Comparison of ENCODE assay signal across 19 cellular contexts in the genomic region with DNA sequence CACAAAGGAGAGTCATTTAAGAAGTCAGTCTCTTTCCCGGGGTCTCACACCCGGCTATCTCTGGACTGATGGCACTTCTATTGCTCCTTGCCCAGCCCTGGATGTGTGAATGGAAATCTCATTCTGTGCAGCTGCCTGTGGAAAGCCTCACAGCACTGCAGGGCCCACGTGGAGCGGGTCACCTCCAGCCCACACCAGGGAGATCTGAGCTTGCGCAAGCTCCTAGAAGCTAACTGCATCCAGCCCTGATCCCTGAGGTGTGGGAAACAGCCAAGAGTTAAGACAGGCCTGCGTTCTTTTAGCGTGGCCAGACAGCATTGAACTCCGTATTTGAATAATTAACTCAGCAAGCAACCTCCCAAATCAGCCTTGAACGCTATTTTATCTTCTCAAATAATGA.
DNase-seq lines count a peak whose midpoint lies in the region; ATAC-seq and TF ChIP-seq lines count a peak whose summit lies in the region.
"Had no signal": no experiment of that assay in that cellular context is flagged by ENCODE, and none has a peak within 500 bp of the region (broad histone marks: within the 10 kb centered on the region; RNA-seq: fewer than 3 reads in every experiment).

No MANE protein-coding gene starts in this region.

- 50% methylated on average over 9 of the region's 9 CpGs for WGBS in mesenchymal stem cell
- WGBS in upper lobe of left lung, 2 donors = 49 to 68% methylated on average over 9 of the region's 9 CpGs

- no peaks in the 10 kb centered on the region for H3K9me3 Mint-ChIP-seq in activated CD4-positive, alpha-beta memory T cell treated with anti-CD3 and anti-CD28 coated beads, Interleukin-2, amount 10 ng/mL, durations not matched to agents 7 days and 5 days
- H3K9me3 Mint-ChIP-seq: dendritic cell treated with granulocyte-macrophage colony-stimulating factor and Interleukin-4, amounts not matched to agents 40 ng/mL and 50 ng/mL, for 4 days; memory B cell; nephron; T-cell had no signal

- H2AFZ ChIP-seq in mesenchymal stem cell (ENCODE audit: low read depth, low read length) = peak overlapping the region; percentile 51

- H3K9ac ChIP-seq in adipocyte (ENCODE audit: low read length) (no peak overlapping the region), mesenchymal stem cell (ENCODE audit: low read length) (peak overlapping the region; percentile 44)

- H3K4me1 ChIP-seq in adipocyte (ENCODE audit: control insufficient read depth, insufficient read depth, low read length) = peaks cover 16% of the 10 kb centered on the region
- H3K4me1 ChIP-seq in mesenchymal stem cell (ENCODE audit: control insufficient read depth, insufficient read depth, low read depth, low read length) = no peaks in the 10 kb centered on the region
- H3K4me1 ChIP-seq in upper lobe of left lung = no peaks in the 10 kb centered on the region

- no peak for TF ChIP-seq EP300 in upper lobe of left lung (IDR thresholded peaks at IDR 0.05)

- no peak overlapping the region for H2AK5ac ChIP-seq in mesenchymal stem cell (ENCODE audit: low read length, severe bottlenecking)

- no peak overlapping the region for H4K91ac ChIP-seq in mesenchymal stem cell (ENCODE audit: low read length)

- ATAC-seq in upper lobe of left lung (ENCODE audit: low FRiP score in 2 of 2) = peak; percentile 67 to 78
- no peak for ATAC-seq in HG02852 (IDR thresholded peaks at IDR 0.05; ENCODE audit: unreplicated experiment)
- ATAC-seq: T-cell had no signal

- no peak overlapping the region for H4K8ac ChIP-seq in mesenchymal stem cell (ENCODE audit: low read length)

- no peak overlapping the region for H3K27ac Mint-ChIP-seq in activated CD4-positive, alpha-beta memory T cell treated with anti-CD3 and anti-CD28 coated beads, Interleukin-2, amount 10 ng/mL, durations not matched to agents 7 days and 5 days
- H3K27ac Mint-ChIP-seq: dendritic cell treated with granulocyte-macrophage colony-stimulating factor and Interleukin-4, amounts not matched to agents 40 ng/mL and 50 ng/mL, for 4 days; memory B cell; T-cell had no signal

- H2BK12ac ChIP-seq in mesenchymal stem cell (ENCODE audit: low read length in 2 of 2) = no peak overlapping the region

- no peak overlapping the region for H2BK5ac ChIP-seq in mesenchymal stem cell (ENCODE audit: low read depth, low read length, poor library complexity, severe bottlenecking)

- no peak overlapping the region for H3K4me3 Mint-ChIP-seq in activated CD4-positive, alpha-beta memory T cell treated with anti-CD3 and anti-CD28 coated beads, Interleukin-2, amount 10 ng/mL, durations not matched to agents 7 days and 5 days
- H3K4me3 Mint-ChIP-seq: dendritic cell treated with granulocyte-macrophage colony-stimulating factor and Interleukin-4, amounts not matched to agents 40 ng/mL and 50 ng/mL, for 4 days; memory B cell; nephron; T-cell had no signal

- H3K4me3 ChIP-seq in adipocyte (ENCODE audit: low read length) = no peak overlapping the region
- no peak overlapping the region for H3K4me3 ChIP-seq in fibroblast of pulmonary artery (replicated peaks; ENCODE audit: low read depth, low read length)
- no peak overlapping the region for H3K4me3 ChIP-seq in mesenchymal stem cell (ENCODE audit: insufficient read depth in 1 of 2, low read depth in 1 of 2, low read length in 2 of 2)
- H3K4me3 ChIP-seq in upper lobe of left lung = no peak overlapping the region

- TF ChIP-seq CTCF in fibroblast of pulmonary artery (IDR thresholded peaks at IDR 0.05; ENCODE audit: low read length, missing control alignments) (no peak), upper lobe of left lung (IDR thresholded peaks at IDR 0.05) (no peak)

- peaks cover 11% of the 10 kb centered on the region for H3K4me1 Mint-ChIP-seq in activated CD4-positive, alpha-beta memory T cell treated with anti-CD3 and anti-CD28 coated beads, Interleukin-2, amount 10 ng/mL, durations not matched to agents 7 days and 5 days
- H3K4me1 Mint-ChIP-seq: memory B cell, T-cell had no signal

- no peak for TF ChIP-seq POLR2A in upper lobe of left lung (IDR thresholded peaks at IDR 0.05)

- H3K27me3 Mint-ChIP-seq in activated CD4-positive, alpha-beta memory T cell treated with anti-CD3 and anti-CD28 coated beads, Interleukin-2, amount 10 ng/mL, durations not matched to agents 7 days and 5 days = peaks cover 13% of the 10 kb centered on the region

- CTCF ChIA-PET in activated CD4-positive, alpha-beta memory T cell treated with anti-CD3 and anti-CD28 coated beads, Interleukin-2, amount 10 ng/mL, durations not matched to agents 7 days and 5 days (lab: Charles Lee) = no interaction called here

- no peaks in the 10 kb centered on the region for H3K79me1 ChIP-seq in mesenchymal stem cell (replicated peaks; ENCODE audit: low read length, poor library complexity, severe bottlenecking)

- H2BK120ac ChIP-seq in mesenchymal stem cell (ENCODE audit: low read depth, low read length) = no peak overlapping the region

- H3K36me3 Mint-ChIP-seq in activated CD4-positive, alpha-beta memory T cell treated with anti-CD3 and anti-CD28 coated beads, Interleukin-2, amount 10 ng/mL, durations not matched to agents 7 days and 5 days (ENCODE audit: low read depth) = no peaks in the 10 kb centered on the region
- H3K36me3 Mint-ChIP-seq: memory B cell, T-cell had no signal

- no peaks in the 10 kb centered on the region for H3K9me3 ChIP-seq in adipocyte (ENCODE audit: control insufficient read depth, low read length)
- H3K9me3 ChIP-seq in mesenchymal stem cell (ENCODE audit: control insufficient read depth, low read length) = no peaks in the 10 kb centered on the region
- H3K9me3 ChIP-seq in upper lobe of left lung = no peaks in the 10 kb centered on the region

- H3K4ac ChIP-seq in mesenchymal stem cell (ENCODE audit: low read depth in 1 of 2, low read length in 2 of 2) = no peak overlapping the region

- DNase-seq in adipocyte (ENCODE audit: low read depth) = peak; percentile 48
- DNase-seq in fibroblast of pulmonary artery (ENCODE audit: low read depth) = peak; percentile 62
- peak; percentile 2 for DNase-seq in mesenchymal stem cell
- DNase-seq in upper lobe of left lung = peak in 1 of 2 donors; percentile 40
- no peak for DNase-seq in activated CD4-positive, alpha-beta memory T cell treated with anti-CD3 and anti-CD28 coated beads, Interleukin-2, amount 10 ng/mL, durations not matched to agents 7 days and 5 days
- no peak for DNase-seq in mesenteric fat pad (ENCODE audit: low spot score)
- DNase-seq: activated CD4-positive, alpha-beta T cell treated with anti-CD3 and anti-CD28 coated beads, Interleukin-2, amount 50 U/mL, for 4 hours; activated naive CD4-positive, alpha-beta T cell; EL; NCI-H2029; NCI-H510A; stimulated activated naive CD4-positive, alpha-beta T cell; T-cell had no signal

- no peak overlapping the region for H3K18ac ChIP-seq in mesenchymal stem cell (ENCODE audit: low read depth in 1 of 2, low read length in 2 of 2)

- H2BK15ac ChIP-seq in mesenchymal stem cell (ENCODE audit: low read depth, poor library complexity, severe bottlenecking) = no peak overlapping the region

- no peak overlapping the region for H3K14ac ChIP-seq in mesenchymal stem cell (ENCODE audit: low read length in 2 of 2)

- H3K4me2 ChIP-seq in mesenchymal stem cell (ENCODE audit: low read length, poor library complexity, severe bottlenecking) = no peak overlapping the region

- H3K36me3 ChIP-seq in adipocyte (ENCODE audit: control insufficient read depth, insufficient read depth, low read length, severe bottlenecking) (no peaks in the 10 kb centered on the region), mesenchymal stem cell (ENCODE audit: control insufficient read depth in 1 of 2, insufficient read depth in 2 of 2, low read depth in 1 of 2, low read length in 2 of 2) (no peaks in the 10 kb centered on the region), upper lobe of left lung (no peaks in the 10 kb centered on the region)

- H3K23ac ChIP-seq in mesenchymal stem cell (ENCODE audit: low read length in 2 of 2) = no peak overlapping the region

- peaks cover 1% of the 10 kb centered on the region for H3K27me3 ChIP-seq in adipocyte (replicated peaks; ENCODE audit: control insufficient read depth, insufficient read depth, low read length)
- H3K27me3 ChIP-seq in mesenchymal stem cell (ENCODE audit: control insufficient read depth in 1 of 2, insufficient read depth in 1 of 2, low read length in 2 of 2) = no peaks in the 10 kb centered on the region
- no peaks in the 10 kb centered on the region for H3K27me3 ChIP-seq in upper lobe of left lung

- H3K27ac ChIP-seq in mesenchymal stem cell (ENCODE audit: low read length, poor library complexity, severe bottlenecking) (no peak overlapping the region), upper lobe of left lung (no peak overlapping the region)
- H3K27ac ChIP-seq: HL-60, VCaP had no signal

- POLR2A ChIA-PET in activated CD4-positive, alpha-beta memory T cell treated with anti-CD3 and anti-CD28 coated beads, Interleukin-2, amount 10 ng/mL, durations not matched to agents 7 days and 5 days (lab: Charles Lee) = no interaction called here

Comparison
In these comparisons a context has a peak if more than half of its experiments do, and no peak if none do; other contexts are left out.
1. DNase-seq: peak in adipocyte (single experiment), fibroblast of pulmonary artery (single experiment) and mesenchymal stem cell (single experiment); none in activated CD4-positive, alpha-beta memory T cell treated with anti-CD3 and anti-CD28 coated beads, Interleukin-2, amount 10 ng/mL, durations not matched to agents 7 days and 5 days (single experiment) and mesenteric fat pad (single experiment).